ENCODE assay signal across 1 cellular context in the genomic region with DNA sequence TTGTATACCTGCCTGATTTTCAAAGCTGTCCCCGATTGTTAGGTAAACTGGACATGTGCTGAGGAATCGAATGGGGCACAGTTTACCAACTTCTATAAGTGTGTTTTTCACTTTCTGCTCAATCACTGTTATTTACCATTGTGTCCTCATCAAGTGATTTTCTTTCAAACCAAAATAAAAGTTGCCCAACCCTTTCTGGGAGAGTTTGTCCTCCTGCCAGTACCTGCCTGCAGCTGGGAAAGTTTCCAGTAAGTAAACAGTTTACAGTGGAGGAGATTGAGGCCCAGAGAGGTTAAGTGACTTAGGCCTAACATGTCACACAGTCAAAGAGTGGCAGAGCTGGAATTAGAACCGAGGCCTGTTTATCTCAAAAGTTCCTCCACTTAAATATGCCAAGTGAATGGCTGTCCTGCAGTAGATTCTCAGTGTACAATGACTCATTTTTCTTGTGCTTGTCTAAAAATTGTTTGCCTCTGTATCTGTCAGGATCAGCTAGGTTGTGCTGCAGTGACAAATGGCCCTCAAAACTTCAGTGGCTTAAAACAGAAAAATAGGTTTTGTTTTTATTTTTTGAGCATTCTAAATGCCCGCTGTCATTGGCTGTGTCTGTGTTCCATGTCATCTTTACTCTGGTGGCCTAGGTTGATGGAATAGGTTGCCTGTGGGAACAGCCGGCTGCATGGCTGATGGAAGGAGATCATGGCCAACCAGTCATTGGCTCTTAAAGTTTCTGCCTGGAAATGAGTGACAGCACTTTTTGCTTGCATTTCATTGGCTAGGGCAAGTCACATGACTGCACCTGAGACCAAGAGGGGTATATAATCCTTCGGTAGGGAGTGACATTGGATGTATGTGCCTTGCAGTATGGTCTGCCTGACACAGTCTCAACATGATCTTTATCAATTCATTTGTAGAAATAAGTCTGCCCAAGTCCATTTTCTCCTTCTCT.
TF ChIP-seq lines count a peak whose summit lies in the region.

No MANE protein-coding gene starts in this region.

TF ChIP-seq in HepG2, 621 proteins besides CTCF, POLR2A, EP300 and RAD21 (continued from another document):
- TF ChIP-seq ZNF597 (CRISPR knock-in tag; IDR thresholded peaks at IDR 0.05) (no peak), ETV6 (CRISPR knock-in tag; conservative IDR thresholded peaks at IDR 0.05) (no peak), ZNF567 (CRISPR knock-in tag; IDR thresholded peaks at IDR 0.05; ENCODE audit: borderline replicate concordance) (no peak), ZNF12 (CRISPR knock-in tag; IDR thresholded peaks at IDR 0.05) (peak; percentile 99), RBAK (CRISPR knock-in tag; IDR thresholded peaks at IDR 0.05) (peak; percentile 65; the same call in 1 of the 2 replicates), NFYB (CRISPR knock-in tag; IDR thresholded peaks at IDR 0.05) (peak; percentile 48; the same call in 1 of the 2 replicates), ZNF749 (CRISPR knock-in tag; IDR thresholded peaks at IDR 0.05; ENCODE audit: borderline replicate concordance) (no peak), RERE (CRISPR knock-in tag; IDR thresholded peaks at IDR 0.05; ENCODE audit: low read depth) (no peak), TBX2 (CRISPR knock-in tag; IDR thresholded peaks at IDR 0.05; ENCODE audit: borderline replicate concordance) (no peak), RFXAP (CRISPR knock-in tag; IDR thresholded peaks at IDR 0.05; ENCODE audit: borderline replicate concordance) (peak; percentile 89), RAD51 (IDR thresholded peaks at IDR 0.05; ENCODE audit: borderline replicate concordance) (no peak)
